1 cellular context compared by ENCODE assay signal in the genomic region with DNA sequence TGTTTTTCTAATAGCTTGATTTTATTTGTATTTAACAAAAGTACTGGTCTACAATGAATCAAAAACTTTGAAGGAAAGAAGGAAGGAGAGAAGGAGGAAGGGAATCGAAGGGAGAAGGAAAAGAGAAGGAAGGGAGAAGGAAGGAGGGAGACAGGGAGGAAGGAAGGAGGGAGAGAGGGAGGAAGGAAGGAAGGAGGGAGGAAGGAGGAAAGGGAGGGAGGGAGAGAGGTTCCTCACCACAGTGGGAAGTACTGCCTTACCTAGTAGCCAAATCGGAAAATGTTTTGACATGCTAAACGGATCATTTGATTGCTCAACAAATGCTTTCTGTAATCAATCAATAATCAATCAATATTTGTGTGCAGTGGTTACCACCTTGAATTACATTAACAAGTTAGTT.
A peak's percentile ranks its signal among the peaks of the same experiment; 100 is the strongest.
TF ChIP-seq lines count a peak whose summit lies in the region.

No MANE protein-coding gene starts in this region.

TF ChIP-seq in HepG2, 621 proteins besides CTCF, POLR2A, EP300 and RAD21:
- TF ChIP-seq IRX3 (CRISPR knock-in tag; IDR thresholded peaks at IDR 0.05; ENCODE audit: borderline replicate concordance, low read depth) (no peak), ZNF333 (CRISPR knock-in tag; IDR thresholded peaks at IDR 0.05; ENCODE audit: borderline replicate concordance) (no peak), KAT2B (IDR thresholded peaks at IDR 0.05; ENCODE audit: borderline replicate concordance, low read depth, low read length) (peak; percentile 47; the same call in 1 of the 2 replicates), HNRNPK (IDR thresholded peaks at IDR 0.05; ENCODE audit: low read depth, low read length, poor library complexity, severe bottlenecking) (peak; percentile 60), ZNF674 (CRISPR knock-in tag; IDR thresholded peaks at IDR 0.05; ENCODE audit: low read depth) (no peak), ZSCAN9 (CRISPR knock-in tag; IDR thresholded peaks at IDR 0.05; ENCODE audit: borderline replicate concordance) (no peak), PCBP2 (optimal IDR thresholded peaks at IDR 0.05; ENCODE audit: low read depth, low read length, poor library complexity, severe bottlenecking) (peak; percentile 53), BHLHE40 (IDR thresholded peaks at IDR 0.05; ENCODE audit: low read length) (no peak), ZNF564 (CRISPR knock-in tag; IDR thresholded peaks at IDR 0.05) (no peak), ZSCAN12 (CRISPR knock-in tag; IDR thresholded peaks at IDR 0.05) (no peak)
